ENCODE assay signal across 26 cellular contexts in the genomic region with DNA sequence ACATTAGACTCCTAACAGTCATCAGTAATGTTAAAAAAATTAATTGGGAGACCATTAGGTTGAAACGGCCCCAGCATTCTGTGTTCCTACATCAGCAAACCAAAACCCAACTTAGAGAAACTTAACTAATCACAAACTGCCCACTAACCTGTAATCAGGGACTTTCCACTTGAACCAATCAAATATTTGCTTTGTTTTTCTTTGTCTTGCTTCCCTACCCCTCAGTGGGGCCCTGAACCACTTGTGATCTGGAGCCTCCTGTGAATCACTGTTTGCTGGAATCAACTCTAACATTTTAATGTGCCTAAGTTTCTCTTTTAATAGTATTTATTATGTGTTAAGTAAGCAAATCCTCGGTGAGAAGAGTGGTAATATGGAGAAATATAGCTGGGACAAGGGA.
"Had no signal": no experiment of that assay in that cellular context is flagged by ENCODE, and none has a peak within 500 bp of the region (broad histone marks: within the 10 kb centered on the region; RNA-seq: fewer than 3 reads in every experiment).

No MANE protein-coding gene starts in this region.

- H3K4me1 ChIP-seq: pancreas, prostate gland had no signal

- ATAC-seq: activated naive CD4-positive, alpha-beta T cell treated with anti-CD3 and anti-CD28 coated beads, Interleukin-2, amount 50 U/mL, for 72 hours; activated T-cell treated with anti-CD3 and anti-CD28 coated beads, Interleukin-2, amount 50 U/mL, for 72 hours; gastrocnemius medialis; left cardiac atrium; mucosa of descending colon; pancreas had no signal

- H3K27me3 ChIP-seq: dorsolateral prefrontal cortex, gastrocnemius medialis, pancreas, sigmoid colon had no signal

- H3K36me3 ChIP-seq: gastrocnemius medialis, pancreas, prostate gland, sigmoid colon, thoracic aorta had no signal

- H3K4me3 ChIP-seq: coronary artery, dorsolateral prefrontal cortex, gastrocnemius medialis, mucosa of descending colon, pancreas, prostate gland, sigmoid colon, thoracic aorta had no signal

- H3K9me3 ChIP-seq: gastrocnemius medialis, mucosa of descending colon, pancreas, prostate gland, sigmoid colon, thoracic aorta had no signal

- DNase-seq: activated CD4-positive, alpha-beta T cell treated with anti-CD3 and anti-CD28 coated beads for 4 hours; activated CD4-positive, alpha-beta T cell treated with anti-CD3 and anti-CD28 coated beads, Interleukin-2, amount 50 U/mL, for 4 hours; activated naive CD4-positive, alpha-beta T cell; activated T-cell treated with anti-CD3 and anti-CD28 coated beads for 4 hours; activated T-cell treated with anti-CD3 and anti-CD28 coated beads, Interleukin-2, amount 50 U/mL, for 72 hours; anterior cingulate cortex; dorsolateral prefrontal cortex; effector memory CD4-positive, alpha-beta T cell; erythroblast; gastrocnemius medialis; glutamatergic neuron; left cardiac atrium; mucosa of descending colon; nephron progenitor cell; pancreas; sigmoid colon; small intestine; stimulated activated CD4-positive, alpha-beta T cell treated with anti-CD3 and anti-CD28 coated beads, Interleukin-4, amount 100 ng/mL, for 24 hours; T-helper 9 cell had no signal

- FAIRE-seq: islet of Langerhans, pancreas, small intestine, TTC549 had no signal

- H3K27ac ChIP-seq: coronary artery, dorsolateral prefrontal cortex, gastrocnemius medialis, pancreas, prostate gland, sigmoid colon, thoracic aorta, VCaP had no signal
